ENCODE assay signal across 12 cellular contexts in the genomic region with DNA sequence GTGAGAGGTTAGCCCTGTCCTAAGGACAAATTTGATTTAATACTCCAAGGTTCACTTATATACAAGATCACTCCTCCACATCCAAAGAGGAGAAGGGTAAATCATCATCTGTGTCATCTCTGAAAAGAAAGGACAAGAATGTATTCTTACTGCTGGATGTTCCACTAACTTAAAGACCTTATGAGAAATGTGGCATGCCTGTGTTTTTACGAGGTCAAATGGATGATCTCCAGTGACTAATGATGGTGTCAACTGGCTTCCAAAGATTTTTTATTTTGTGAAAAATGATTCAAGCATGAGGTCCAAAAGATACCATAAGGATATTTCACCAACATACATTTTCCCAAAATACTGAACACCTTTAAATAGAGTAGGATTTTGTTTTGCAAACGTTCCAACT.
"Had no signal": no experiment of that assay in that cellular context is flagged by ENCODE, and none has a peak within 500 bp of the region (broad histone marks: within the 10 kb centered on the region; RNA-seq: fewer than 3 reads in every experiment).

No MANE protein-coding gene starts in this region.

- H3K27ac ChIP-seq: neutrophil, tibial nerve, vagina had no signal

- H3K4me3 ChIP-seq: tibial nerve, vagina had no signal

- H3K36me3 ChIP-seq: neutrophil, tibial nerve, vagina had no signal

- DNase-seq: activated CD4-positive, alpha-beta T cell treated with anti-CD3 and anti-CD28 coated beads, Interleukin-2, amount 50 U/mL, for 4 hours; activated naive CD4-positive, alpha-beta T cell treated with anti-CD3 and anti-CD28 coated beads for 36 hours; activated naive CD8-positive, alpha-beta T cell treated with anti-CD3 and anti-CD28 coated beads, Interleukin-2, amount 50 U/mL, for 24 hours; activated T-cell treated with anti-CD3 and anti-CD28 coated beads for 4 hours; hypothalamus; kidney glomerular epithelial cell; mesendoderm; natural killer cell; T1000 had no signal

- H3K27me3 ChIP-seq: neutrophil, tibial nerve, vagina had no signal
